Comparison of ENCODE assay signal across 15 cellular contexts in genomic region chr20:8331740-8332412, GRCh38.
DNase-seq lines count a peak whose midpoint lies in the region; ATAC-seq and TF ChIP-seq lines count a peak whose summit lies in the region.
"Had no signal": no experiment of that assay in that cellular context is flagged by ENCODE, and none has a peak within 500 bp of the region (broad histone marks: within the 10 kb centered on the region; RNA-seq: fewer than 3 reads in every experiment).

No MANE protein-coding gene starts in this region.

- H4K20me1 ChIP-seq in BLaER1 treated with 17β-estradiol and CSF1 and Interleukin-3, amounts not matched to agents 10 nM and 100 nM: no peaks in the 10 kb centered on the region

- H3K36me3 Mint-ChIP-seq in immature natural killer cell: no peaks in the 10 kb centered on the region

- peaks cover 21 to 34% of the 10 kb centered on the region in 2 donors for H3K4me1 Mint-ChIP-seq in immature natural killer cell

- no peaks in the 10 kb centered on the region for H3K27me3 ChIP-seq in BLaER1 treated with 17β-estradiol and CSF1 and Interleukin-3, amounts not matched to agents 10 nM and 100 nM
- H3K27me3 ChIP-seq: tibial artery had no signal

- H3K9ac ChIP-seq in BLaER1 treated with 17β-estradiol and CSF1 and Interleukin-3, amounts not matched to agents 10 nM and 100 nM: no peak overlapping the region

- H3K4me3 Mint-ChIP-seq in immature natural killer cell: no peak overlapping the region

- no peaks in the 10 kb centered on the region for H3K9me3 Mint-ChIP-seq in immature natural killer cell

- peak overlapping the region in 9 of 11 experiments; percentile 2 to 73 (median 54); a peak in 18 of 22 replicates for H3K4me2 ChIP-seq in BLaER1 treated with 17β-estradiol and CSF1 and Interleukin-3, amounts not matched to agents 10 nM and 100 nM

- no peak overlapping the region for H3K4me3 ChIP-seq in BLaER1 treated with 17β-estradiol and CSF1 and Interleukin-3, amounts not matched to agents 10 nM and 100 nM
- H3K4me3 ChIP-seq in choroid plexus epithelial cell (ENCODE audit: low read depth, low read length): no peak overlapping the region
- H3K4me3 ChIP-seq: psoas muscle, tibial artery had no signal

- H3K27me3 Mint-ChIP-seq in immature natural killer cell (ENCODE audit: low read depth in 3 of 3): no peaks in the 10 kb centered on the region

- peaks cover 4 to 15% (median 6%) of the 10 kb centered on the region in 11 experiments; a peak in 14 of 22 replicates for H3K9me3 ChIP-seq in BLaER1 treated with 17β-estradiol and CSF1 and Interleukin-3, amounts not matched to agents 10 nM and 100 nM (replicated peaks in 1 of 11)
- H3K9me3 ChIP-seq: psoas muscle, tibial artery had no signal

- no peak for TF ChIP-seq CTCF in choroid plexus epithelial cell (conservative IDR thresholded peaks at IDR 0.05; ENCODE audit: low read depth, low read length)

- no peak for ATAC-seq in GM21529 (IDR thresholded peaks at IDR 0.05; ENCODE audit: unreplicated experiment)
- ATAC-seq: Panc1, psoas muscle had no signal

- DNase-seq in MV-4-11 (lab: John Stamatoyannopoulos, UW): peak; percentile 14
- DNase-seq in choroid plexus epithelial cell (ENCODE audit: low read depth): peak; percentile 89
- peak; percentile 2 for DNase-seq in myocyte (ENCODE audit: low read depth)
- DNase-seq in immature natural killer cell: no peak
- DNase-seq in NCI-H82 (lab: John Stamatoyannopoulos, UW): no peak
- no peak for DNase-seq in GM19238 (ENCODE audit: insufficient read length, low spot score)
- DNase-seq: activated CD8-positive, alpha-beta memory T cell treated with anti-CD3 and anti-CD28 coated beads, Interleukin-2, amount 50 U/mL, for 4 hours; aorta; NCI-H1436; tibial artery had no signal

- H3K4me1 ChIP-seq in BLaER1 treated with 17β-estradiol and CSF1 and Interleukin-3, amounts not matched to agents 10 nM and 100 nM: peaks cover 0 to 35% (median 28%) of the 10 kb centered on the region in 10 experiments; a peak in 17 of 20 replicates
- H3K4me1 ChIP-seq: psoas muscle, tibial artery had no signal

- H3K27ac ChIP-seq in BLaER1 treated with 17β-estradiol and CSF1 and Interleukin-3, amounts not matched to agents 10 nM and 100 nM: peak overlapping the region in 1 of 11 experiments; percentile 38; a peak in 1 of 22 replicates
- H3K27ac ChIP-seq: HL-60, psoas muscle, tibial artery had no signal

- H3K27ac Mint-ChIP-seq in immature natural killer cell: no peak overlapping the region

- peaks cover 0 to 4% (median 0%) of the 10 kb centered on the region in 11 experiments; a peak in 2 of 22 replicates for H3K36me3 ChIP-seq in BLaER1 treated with 17β-estradiol and CSF1 and Interleukin-3, amounts not matched to agents 10 nM and 100 nM
- H3K36me3 ChIP-seq: tibial artery had no signal

Comparison
In these comparisons a context has a peak if more than half of its experiments do, and no peak if none do; other contexts are left out.
1. DNase-seq: peak in MV-4-11 (single experiment), choroid plexus epithelial cell (single experiment) and myocyte (single experiment); none in immature natural killer cell (0 of 3), NCI-H82 (single experiment) and GM19238 (single experiment).